Comparison of ENCODE assay signal across 13 cellular contexts in genomic region chr4:132218406-132218805, GRCh38.
"Had no signal": no experiment of that assay in that cellular context is flagged by ENCODE, and none has a peak within 500 bp of the region (broad histone marks: within the 10 kb centered on the region; RNA-seq: fewer than 3 reads in every experiment).

No MANE protein-coding gene starts in this region.

- H3K27ac ChIP-seq: heart right ventricle, parathyroid adenoma, upper lobe of left lung had no signal

- H3K36me3 ChIP-seq: heart right ventricle, upper lobe of left lung had no signal

- DNase-seq: activated B cell treated with CpG ODN at 0.5 μM for 24 hours; activated effector memory CD4-positive, alpha-beta T cell treated with anti-CD3 and anti-CD28 coated beads, Interleukin-2, amount 50 U/mL, for 16 hours; activated T-cell treated with anti-CD3 and anti-CD28 coated beads, Interleukin-2, amount 50 U/mL, for 4 hours; anterior cingulate cortex; heart right ventricle; kidney; retina; stimulated activated CD4-positive, alpha-beta T cell treated with anti-CD3 and anti-CD28 coated beads, Interleukin-4, amount 100 ng/mL, for 1 hour; stimulated activated CD8-positive, alpha-beta memory T cell treated with anti-CD3 and anti-CD28 coated beads, Interleukin-4, amount 100 ng/mL, for 48 hours; upper lobe of left lung had no signal

- H3K79me2 ChIP-seq: parathyroid adenoma had no signal

- H3K4me3 ChIP-seq: heart right ventricle, upper lobe of left lung had no signal

- FAIRE-seq: frontal cortex, kidney had no signal

- H3K9ac ChIP-seq: parathyroid adenoma had no signal

- H3K27me3 ChIP-seq: heart right ventricle, upper lobe of left lung had no signal

- H2AFZ ChIP-seq: parathyroid adenoma had no signal

- H3K4me1 ChIP-seq: heart right ventricle, parathyroid adenoma, upper lobe of left lung had no signal

- ATAC-seq: activated naive CD4-positive, alpha-beta T cell treated with anti-CD3 and anti-CD28 coated beads, Interleukin-2, amount 50 U/mL, for 72 hours; activated T-cell treated with anti-CD3 and anti-CD28 coated beads, Interleukin-2, amount 50 U/mL, for 4 hours; heart right ventricle had no signal
